1 cellular context compared by ENCODE assay signal in genomic region chrX:24148118-24148517, GRCh38.
TF ChIP-seq lines count a peak whose summit lies in the region.

No MANE protein-coding gene starts in this region.

TF ChIP-seq in K562, 482 proteins besides CTCF, POLR2A, EP300 and RAD21 (continued from another document):
- TF ChIP-seq ZNF143 (CRISPR knock-in tag; IDR thresholded peaks at IDR 0.05), result no peak
